ENCODE assay signal across 12 cellular contexts in genomic region chr11:85062626-85063025, GRCh38.
DNase-seq lines count a peak whose midpoint lies in the region; ATAC-seq and FAIRE-seq lines count a peak whose summit lies in the region.
"Had no signal": no experiment of that assay in that cellular context is flagged by ENCODE, and none has a peak within 500 bp of the region (broad histone marks: within the 10 kb centered on the region; RNA-seq: fewer than 3 reads in every experiment).

No MANE protein-coding gene starts in this region.

- ATAC-seq in GM18909 (IDR thresholded peaks at IDR 0.05; ENCODE audit: poor library complexity, unreplicated experiment), result peak; percentile 100
- ATAC-seq in GM21619 (IDR thresholded peaks at IDR 0.05; ENCODE audit: unreplicated experiment), result peak; percentile 100
- ATAC-seq in HG03095 (IDR thresholded peaks at IDR 0.05; ENCODE audit: unreplicated experiment), result peak; percentile 100
- ATAC-seq in stimulated activated naive CD8-positive, alpha-beta T cell treated with anti-CD3 and anti-CD28 coated beads, Interleukin-15, Interleukin-2, amounts not matched to agents 100 U/mL and 50 U/mL, for 24 hours, result no peak
- ATAC-seq: activated CD8-positive, alpha-beta T cell treated with anti-CD3 and anti-CD28 coated beads for 36 hours; T-helper 17 cell had no signal

- peak; percentile 45 for FAIRE-seq in islet of Langerhans (lab: Jason Lieb, UNC)

- DNase-seq in stimulated activated naive CD8-positive, alpha-beta T cell treated with anti-CD3 and anti-CD28 coated beads, Interleukin-15, Interleukin-2, amounts not matched to agents 100 U/mL and 50 U/mL, for 24 hours, result no peak
- DNase-seq in HuH-7 (ENCODE audit: low spot score), result no peak
- DNase-seq in GM19238 (ENCODE audit: insufficient read length, low spot score), result no peak
- DNase-seq: activated CD8-positive, alpha-beta T cell treated with anti-CD3 and anti-CD28 coated beads for 36 hours; islet precursor cell; naive B cell; NCI-H187; T-helper 17 cell had no signal
